ENCODE assay signal across 8 cellular contexts in the genomic region with DNA sequence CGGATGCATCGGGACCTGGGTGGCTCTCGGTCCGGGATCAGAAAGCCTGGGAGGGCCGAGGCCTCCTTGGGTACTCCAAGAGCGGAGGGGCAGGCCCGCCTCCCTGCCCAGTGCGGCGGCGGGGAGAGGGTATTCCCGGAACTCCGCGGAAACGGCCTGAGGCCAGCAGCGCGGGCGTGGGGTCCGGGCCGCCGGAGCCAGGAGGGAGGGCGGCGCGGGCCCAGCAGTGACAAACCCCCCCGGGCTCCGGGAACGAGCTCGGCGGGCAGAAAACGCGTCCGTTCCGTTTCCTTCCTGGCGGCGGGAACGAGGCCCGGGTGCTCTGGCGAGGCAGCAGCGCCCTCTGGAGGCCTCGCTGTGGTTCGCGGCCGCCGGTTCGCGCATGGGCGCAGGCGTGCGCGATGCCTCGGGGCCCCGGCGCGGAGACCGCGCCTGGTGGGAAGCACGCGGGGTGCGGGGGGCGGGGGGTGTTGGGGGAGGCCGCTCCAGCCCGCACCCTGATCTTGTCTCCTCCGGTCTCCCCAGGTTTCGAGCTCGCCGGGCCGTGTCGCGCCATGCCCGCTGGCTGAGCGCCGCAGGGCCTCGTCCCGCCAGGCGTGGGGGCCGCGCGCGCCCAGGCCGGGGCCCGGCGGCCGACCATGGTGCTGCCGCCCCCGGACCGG. TPM values are rescaled to one million over a fixed set of nuclear protein-coding genes. Genes with fewer than 3 reads are reported as not detected.
DNase-seq lines count a peak whose midpoint lies in the region; ATAC-seq and TF ChIP-seq lines count a peak whose summit lies in the region.

No MANE protein-coding gene starts in this region.

- no peaks in the 10 kb centered on the region for H4K20me1 ChIP-seq in osteoblast (ENCODE audit: insufficient read depth, low read length)

- H3K36me3 Mint-ChIP-seq in activated naive CD4-positive, alpha-beta T cell treated with anti-CD3 and anti-CD28 coated beads, Interleukin-2, amount 10 ng/mL, durations not matched to agents 7 days and 5 days = no peaks in the 10 kb centered on the region

- no peaks in the 10 kb centered on the region for H3K9me3 Mint-ChIP-seq in activated naive CD4-positive, alpha-beta T cell treated with anti-CD3 and anti-CD28 coated beads, Interleukin-2, amount 10 ng/mL, durations not matched to agents 7 days and 5 days

- CTCF ChIA-PET in activated naive CD4-positive, alpha-beta T cell treated with anti-CD3 and anti-CD28 coated beads, Interleukin-2, amount 10 ng/mL, durations not matched to agents 7 days and 5 days (lab: Charles Lee) = interaction anchor here (0.7 to 3.0 kb wide), 7 partner anchors 37 to 176 kb away, joined by 3 to 19 read pairs (median 6); no protein-coding TSS in a partner anchor

- H3K79me2 ChIP-seq in osteoblast (ENCODE audit: insufficient read depth, low read length) = no peaks in the 10 kb centered on the region

- peak; percentile 58 for TF ChIP-seq CTCF in osteoblast (IDR thresholded peaks at IDR 0.05; ENCODE audit: extremely low read depth, low read depth, low read length)

- peaks cover 31% of the 10 kb centered on the region for H3K4me1 Mint-ChIP-seq in activated naive CD4-positive, alpha-beta T cell treated with anti-CD3 and anti-CD28 coated beads, Interleukin-2, amount 10 ng/mL, durations not matched to agents 7 days and 5 days

- H3K4me1 ChIP-seq in SJSA1 (replicated peaks) (peaks cover 14% of the 10 kb centered on the region), osteoblast (ENCODE audit: insufficient read depth, low read length) (peaks cover 5% of the 10 kb centered on the region)

- H3K27ac ChIP-seq in SJSA1 (no peak overlapping the region), osteoblast (ENCODE audit: low read depth, low read length) (peak overlapping the region; percentile 28)

- H3K27me3 Mint-ChIP-seq in activated naive CD4-positive, alpha-beta T cell treated with anti-CD3 and anti-CD28 coated beads, Interleukin-2, amount 10 ng/mL, durations not matched to agents 7 days and 5 days = peaks cover 62% of the 10 kb centered on the region

- DNase-seq in ELF-1 (ENCODE audit: low read depth, low spot score) (peak; percentile 78), SJSA1 (ENCODE audit: low read depth in 1 of 2, low spot score in 2 of 2) (peak; percentile 71 to 73), glomerular visceral epithelial cell (ENCODE audit: extremely low spot score) (peak; percentile 75), osteoblast (ENCODE audit: insufficient read length, low spot score, missing footprints) (peak; percentile 100), superior temporal gyrus (ENCODE audit: extremely low spot score) (peak; percentile 82)
- peak; percentile 52 for DNase-seq in Jurkat, Clone E6-1 (ENCODE audit: low read depth, low spot score)
- peak; percentile 86 for DNase-seq in activated naive CD4-positive, alpha-beta T cell treated with anti-CD3 and anti-CD28 coated beads, Interleukin-2, amount 10 ng/mL, durations not matched to agents 7 days and 5 days

- H3K27ac Mint-ChIP-seq in activated naive CD4-positive, alpha-beta T cell treated with anti-CD3 and anti-CD28 coated beads, Interleukin-2, amount 10 ng/mL, durations not matched to agents 7 days and 5 days = no peak overlapping the region

- H3K27me3 ChIP-seq in SJSA1 (replicated peaks) (peaks cover 28% of the 10 kb centered on the region), osteoblast (ENCODE audit: insufficient read depth, low read length) (peaks cover 6% of the 10 kb centered on the region)

- peak overlapping the region; percentile 79 for H3K4me2 ChIP-seq in osteoblast (ENCODE audit: insufficient read depth, low read length)

- no peak for ATAC-seq in GM21576 (IDR thresholded peaks at IDR 0.05; ENCODE audit: unreplicated experiment)

- peak overlapping the region; percentile 77 for H2AFZ ChIP-seq in osteoblast (ENCODE audit: low read length)

- peak overlapping the region; percentile 69 for H3K4me3 Mint-ChIP-seq in activated naive CD4-positive, alpha-beta T cell treated with anti-CD3 and anti-CD28 coated beads, Interleukin-2, amount 10 ng/mL, durations not matched to agents 7 days and 5 days

- H3K36me3 ChIP-seq in SJSA1 (no peaks in the 10 kb centered on the region), osteoblast (ENCODE audit: insufficient read depth, low read length) (no peaks in the 10 kb centered on the region)

- H3K4me3 ChIP-seq in Jurkat, Clone E6-1 (ENCODE audit: low read length) = peak overlapping the region; percentile 46
- H3K4me3 ChIP-seq in SJSA1 = peak overlapping the region; percentile 43
- peak overlapping the region; percentile 77 for H3K4me3 ChIP-seq in osteoblast (ENCODE audit: insufficient read depth, low read length)

- no peaks in the 10 kb centered on the region; the same call in 1 of the 2 replicates for H3K9me3 ChIP-seq in SJSA1 (replicated peaks)
- H3K9me3 ChIP-seq in osteoblast (ENCODE audit: low read depth, low read length) = no peaks in the 10 kb centered on the region

RNA-seq across cellular contexts. Expression of gene TMEM121, which starts 1.9 kb away (rescaled TPM):
- 1.5 TPM for polyA plus RNA-seq in Jurkat, Clone E6-1 (2012; ENCODE audit: insufficient read depth, insufficient read length)
- 1.2 and 2.9 TPM in 2 replicates for total RNA-seq in SJSA1 (2014; rRNA removed; shearing (Covaris generic))
- total RNA-seq in osteoblast = 1.8 and 2.7 TPM in 2 replicates

RNA-seq across cellular contexts. Expression of gene TEDC1, which starts 37.3 kb away (rescaled TPM):
- polyA plus RNA-seq in Jurkat, Clone E6-1 (2012; ENCODE audit: insufficient read depth, insufficient read length) = 44.7 TPM
- total RNA-seq in SJSA1 (2014; rRNA removed; shearing (Covaris generic)) = 22.1 and 38.8 TPM in 2 replicates
- 3.2 and 5.1 TPM in 2 replicates for total RNA-seq in osteoblast

RNA-seq across cellular contexts. Expression of gene CRIP1, which starts 41.6 kb away (rescaled TPM):
- polyA plus RNA-seq in Jurkat, Clone E6-1 (2012; ENCODE audit: insufficient read depth, insufficient read length) = 237 TPM
- 0.39 TPM in 1 of 2 replicates, not detected in the other for total RNA-seq in SJSA1 (2014; rRNA removed; shearing (Covaris generic))
- 5.0 and 8.7 TPM in 2 replicates for total RNA-seq in osteoblast

RNA-seq across cellular contexts. Expression of gene CRIP2, which starts 53.7 kb away (rescaled TPM):
- polyA plus RNA-seq in Jurkat, Clone E6-1 (2012; ENCODE audit: insufficient read depth, insufficient read length) = 6.1 TPM
- 1.1 and 3.8 TPM in 2 replicates for total RNA-seq in SJSA1 (2014; rRNA removed; shearing (Covaris generic))
- total RNA-seq in osteoblast = 31.5 and 43.8 TPM in 2 replicates
